Comparison of ENCODE assay signal across 8 cellular contexts in the genomic region with DNA sequence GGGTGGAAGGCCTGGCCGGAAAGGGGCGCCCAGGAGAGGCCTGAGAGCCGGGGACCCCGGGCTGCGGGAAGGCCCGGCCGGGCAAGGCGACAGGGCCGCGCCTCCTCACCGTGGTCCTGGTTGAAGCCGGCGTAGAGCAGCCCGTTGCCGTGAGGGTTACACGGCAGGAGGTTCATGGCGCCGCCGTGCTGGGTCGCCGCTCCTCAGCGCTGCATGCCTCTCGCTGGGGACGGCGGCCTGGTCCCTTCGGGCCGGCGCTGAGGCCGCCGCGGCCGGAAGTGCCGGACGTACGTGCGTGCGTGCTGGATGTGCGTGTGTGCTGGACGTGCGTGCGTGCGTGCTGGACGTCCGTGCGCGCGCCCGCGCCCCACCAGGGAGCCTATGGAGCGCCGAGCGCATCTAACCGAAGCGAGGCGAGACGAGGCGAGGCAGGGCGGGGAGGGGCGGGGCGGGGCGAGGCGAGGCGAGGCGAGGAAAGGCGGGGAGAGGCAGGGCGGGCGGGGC.
DNase-seq lines count a peak whose midpoint lies in the region; ATAC-seq and TF ChIP-seq lines count a peak whose summit lies in the region.

Gene WDR45B, minus strand, starts transcription at position 280 of the 504 bp plus-strand sequence. Its CDS starts 104 bp downstream, at position 176.

- ATAC-seq in HG03439 (IDR thresholded peaks at IDR 0.05; ENCODE audit: unreplicated experiment): peak; percentile 74

- peak; percentile 99 for DNase-seq in AG10803 (ENCODE audit: low read depth)
- peak; percentile 98 for DNase-seq in GM19238 (ENCODE audit: insufficient read length, low spot score)
- peak; percentile 14 to 74 for DNase-seq in NCI-H524 (lab: John Stamatoyannopoulos, UW)
- peak; percentile 83 to 87 for DNase-seq in activated CD4-positive, alpha-beta T cell treated with anti-CD3 and anti-CD28 coated beads for 4 hours
- peak; percentile 99 for DNase-seq in choroid plexus epithelial cell (ENCODE audit: low read depth)
- DNase-seq in kidney tubule cell (ENCODE audit: low spot score): peak; percentile 98
- peak; percentile 69 to 73 for DNase-seq in stimulated activated CD4-positive, alpha-beta T cell treated with anti-CD3 and anti-CD28 coated beads, Interleukin-1b, Interleukin-23, amount 100 ng/mL, for 1 hour (ENCODE audit: low read depth in 2 of 2)

- H3K4me3 ChIP-seq in AG10803 (ENCODE audit: low read length) (peak within 1 kb of the TSS; percentile 90), choroid plexus epithelial cell (ENCODE audit: low read depth, low read length) (peak within 1 kb of the TSS; percentile 97)

- TF ChIP-seq CTCF in AG10803 (conservative IDR thresholded peaks at IDR 0.05; ENCODE audit: low read length): no peak
- no peak for TF ChIP-seq CTCF in choroid plexus epithelial cell (conservative IDR thresholded peaks at IDR 0.05; ENCODE audit: low read depth, low read length)

Comparison
In these comparisons a context has a peak if more than half of its experiments do, and no peak if none do; other contexts are left out.
1. Peak in every context shown above with its lines: DNase-seq, ATAC-seq and H3K4me3 ChIP-seq.
2. DNase-seq: peak in every context shown above with its lines; median percentile 99 in AG10803; 99 in choroid plexus epithelial cell; 98 in GM19238; 98 in kidney tubule cell; 85 in activated CD4-positive, alpha-beta T cell treated with anti-CD3 and anti-CD28 coated beads for 4 hours; 71 in stimulated activated CD4-positive, alpha-beta T cell treated with anti-CD3 and anti-CD28 coated beads, Interleukin-1b, Interleukin-23, amount 100 ng/mL, for 1 hour; 44 in NCI-H524.